Comparison of ENCODE assay signal across 16 cellular contexts in the genomic region with DNA sequence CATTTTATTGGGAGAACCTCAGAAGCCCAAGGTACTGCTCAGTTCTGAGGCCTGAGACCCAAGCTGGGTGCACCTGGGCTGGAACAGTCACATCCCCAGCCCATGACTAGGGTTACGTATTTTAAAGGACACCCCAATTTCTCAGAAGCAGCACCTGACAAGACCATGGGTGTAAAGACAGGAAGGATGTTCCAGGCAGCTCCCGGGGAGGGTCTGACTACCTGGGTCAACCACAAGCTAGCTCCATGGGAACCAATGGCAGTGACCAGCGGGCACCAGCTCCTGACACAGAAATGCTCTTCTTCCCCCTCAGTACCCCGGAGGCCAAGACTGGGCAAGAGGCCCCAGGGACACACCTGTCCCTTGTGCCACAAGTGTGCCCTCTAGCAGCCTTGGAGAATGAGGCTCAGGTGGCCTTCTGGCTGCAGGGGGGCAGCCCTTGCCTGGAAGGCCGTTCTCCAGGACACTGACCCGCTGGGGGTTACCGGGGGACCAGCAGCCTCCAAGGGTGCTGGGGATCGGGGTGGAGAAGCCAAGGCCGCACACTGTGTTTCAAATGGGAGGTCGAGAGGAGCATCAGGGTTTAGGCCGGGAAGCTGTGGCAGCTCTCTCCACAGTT. TPM values are rescaled to one million over a fixed set of nuclear protein-coding genes. Genes with fewer than 3 reads are reported as not detected.
DNase-seq lines count a peak whose midpoint lies in the region; ATAC-seq and TF ChIP-seq lines count a peak whose summit lies in the region.
"Had no signal": no experiment of that assay in that cellular context is flagged by ENCODE, and none has a peak within 500 bp of the region (broad histone marks: within the 10 kb centered on the region; RNA-seq: fewer than 3 reads in every experiment).

No MANE protein-coding gene starts in this region.

- H3K27me3 Mint-ChIP-seq in stimulated activated naive B cell treated with anti-CD40 and anti-IgM and Interleukin-4, amounts not matched to agents 10 μg/mL and 1 μg/mL and 100 μg/mL, for 72 hours = no peaks in the 10 kb centered on the region
- H3K27me3 Mint-ChIP-seq in CD4-positive, alpha-beta memory T cell = no peaks in the 10 kb centered on the region
- H3K27me3 Mint-ChIP-seq: stimulated activated naive CD8-positive, alpha-beta T cell treated with anti-CD3 and anti-CD28 coated beads, Interleukin-15, amount 100 ng/mL, for 72 hours had no signal

- H3K27ac ChIP-seq in RWPE1 = peak overlapping the region; percentile 2
- peak overlapping the region; percentile 6 to 72 for H3K27ac ChIP-seq in coronary artery
- peak overlapping the region; percentile 18 to 19 for H3K27ac ChIP-seq in mucosa of rectum (ENCODE audit: low read depth in 2 of 2, low read length in 2 of 2)
- H3K27ac ChIP-seq in subcutaneous abdominal adipose tissue (ENCODE audit: low read depth, low read length) = peak overlapping the region; percentile 74
- no peak overlapping the region for H3K27ac ChIP-seq in CD4-positive, alpha-beta memory T cell (ENCODE audit: low read depth, low read length)
- H3K27ac ChIP-seq: cardiac muscle cell, WERI-Rb-1 had no signal

- H3K36me3 ChIP-seq in mucosa of rectum (ENCODE audit: control insufficient read depth in 2 of 2, insufficient read depth in 2 of 2, low read length in 2 of 2) = peaks cover 21 to 32% of the 10 kb centered on the region in 2 donors
- peaks cover 0 to 73% (median 46%) of the 10 kb centered on the region in 5 donors for H3K36me3 ChIP-seq in subcutaneous abdominal adipose tissue (ENCODE audit: control insufficient read depth in 5 of 5, insufficient read depth in 5 of 5, low read length in 5 of 5)
- peaks cover 43% of the 10 kb centered on the region for H3K36me3 ChIP-seq in CD4-positive, alpha-beta memory T cell (ENCODE audit: insufficient read depth, low read length)

- TF ChIP-seq CTCF in RWPE1 (conservative IDR thresholded peaks at IDR 0.05; ENCODE audit: low read depth) (no peak), coronary artery (IDR thresholded peaks at IDR 0.05) (no peak)

- H3K27me3 ChIP-seq in mucosa of rectum (ENCODE audit: control insufficient read depth in 2 of 2, insufficient read depth in 2 of 2, low read length in 2 of 2) (no peaks in the 10 kb centered on the region), subcutaneous abdominal adipose tissue (ENCODE audit: control insufficient read depth in 5 of 5, insufficient read depth in 4 of 5, low read length in 5 of 5) (no peaks in the 10 kb centered on the region)
- no peaks in the 10 kb centered on the region for H3K27me3 ChIP-seq in CD4-positive, alpha-beta memory T cell (ENCODE audit: insufficient read depth, low read length)
- H3K27me3 ChIP-seq: BE2C, cardiac muscle cell had no signal

- no peaks in the 10 kb centered on the region for H3K4me1 Mint-ChIP-seq in stimulated activated naive B cell treated with anti-CD40 and anti-IgM and Interleukin-4, amounts not matched to agents 10 μg/mL and 1 μg/mL and 100 μg/mL, for 72 hours
- no peaks in the 10 kb centered on the region for H3K4me1 Mint-ChIP-seq in CD4-positive, alpha-beta memory T cell
- H3K4me1 Mint-ChIP-seq: stimulated activated naive CD8-positive, alpha-beta T cell treated with anti-CD3 and anti-CD28 coated beads, Interleukin-15, amount 100 ng/mL, for 72 hours had no signal

- no peak overlapping the region for H3K9ac ChIP-seq in mucosa of rectum (ENCODE audit: low read depth in 1 of 2, low read length in 2 of 2)
- H3K9ac ChIP-seq in subcutaneous abdominal adipose tissue (ENCODE audit: low read length in 5 of 5) = no peak overlapping the region

- no peak overlapping the region for H3K4me3 Mint-ChIP-seq in stimulated activated naive B cell treated with anti-CD40 and anti-IgM and Interleukin-4, amounts not matched to agents 10 μg/mL and 1 μg/mL and 100 μg/mL, for 72 hours
- no peak overlapping the region for H3K4me3 Mint-ChIP-seq in CD4-positive, alpha-beta memory T cell
- H3K4me3 Mint-ChIP-seq: stimulated activated naive CD8-positive, alpha-beta T cell treated with anti-CD3 and anti-CD28 coated beads, Interleukin-15, amount 100 ng/mL, for 72 hours had no signal

- peaks cover 49 to 59% of the 10 kb centered on the region in 2 donors for H3K36me3 Mint-ChIP-seq in stimulated activated naive B cell treated with anti-CD40 and anti-IgM and Interleukin-4, amounts not matched to agents 10 μg/mL and 1 μg/mL and 100 μg/mL, for 72 hours
- peaks cover 32 to 76% of the 10 kb centered on the region in 2 donors for H3K36me3 Mint-ChIP-seq in CD4-positive, alpha-beta memory T cell
- H3K36me3 Mint-ChIP-seq: activated naive CD4-positive, alpha-beta T cell treated with anti-CD3 and anti-CD28 coated beads, Interleukin-2, amount 50 U/mL, for 72 hours had no signal

- POLR2A ChIA-PET in RWPE1 (lab: Yijun Ruan, JAX; ENCODE audit: low non-redundant PET) = no interaction called here
- POLR2A ChIA-PET in CD4-positive, alpha-beta memory T cell (lab: Charles Lee; ENCODE audit: partially characterized antibody) = no interaction called here

- DNase-seq in RWPE1 (ENCODE audit: low spot score) (no peak), coronary artery (ENCODE audit: low spot score) (peak; percentile 66)
- DNase-seq in stimulated activated naive B cell treated with anti-CD40 and anti-IgM and Interleukin-4, amounts not matched to agents 10 μg/mL and 1 μg/mL and 100 μg/mL, for 72 hours = no peak
- no peak for DNase-seq in CD4-positive, alpha-beta memory T cell
- DNase-seq: BE2C; DMS153; IMR-90; NCI-H82; stimulated activated naive CD8-positive, alpha-beta T cell treated with anti-CD3 and anti-CD28 coated beads, Interleukin-15, amount 100 ng/mL, for 72 hours; WERI-Rb-1 had no signal

- no peak overlapping the region for H3K4me3 ChIP-seq in coronary artery
- no peak overlapping the region for H3K4me3 ChIP-seq in mucosa of rectum (ENCODE audit: low read length in 2 of 2)
- no peak overlapping the region for H3K4me3 ChIP-seq in subcutaneous abdominal adipose tissue (ENCODE audit: low read depth in 1 of 5, low read length in 5 of 5)
- H3K4me3 ChIP-seq in CD4-positive, alpha-beta memory T cell (ENCODE audit: low read length in 2 of 2) = no peak overlapping the region
- H3K4me3 ChIP-seq: cardiac muscle cell had no signal

- CTCF ChIA-PET in RWPE1 (lab: Yijun Ruan, JAX) = no interaction called here
- CTCF ChIA-PET in CD4-positive, alpha-beta memory T cell (lab: Charles Lee; ENCODE audit: partially characterized antibody) = interaction anchor here (0.6 to 1.1 kb wide), 2 partner anchors 17 to 22 kb away, joined by 3 read pairs; no protein-coding TSS in a partner anchor

- H3K9me3 ChIP-seq in mucosa of rectum (ENCODE audit: control insufficient read depth in 2 of 2, low read length in 2 of 2) (no peaks in the 10 kb centered on the region), subcutaneous abdominal adipose tissue (ENCODE audit: control insufficient read depth in 5 of 5, low read length in 5 of 5) (no peaks in the 10 kb centered on the region)
- no peaks in the 10 kb centered on the region for H3K9me3 ChIP-seq in CD4-positive, alpha-beta memory T cell (ENCODE audit: control insufficient read depth in 1 of 2, low read length in 2 of 2)
- H3K9me3 ChIP-seq: BE2C had no signal

- no peak overlapping the region for H3K27ac Mint-ChIP-seq in stimulated activated naive B cell treated with anti-CD40 and anti-IgM and Interleukin-4, amounts not matched to agents 10 μg/mL and 1 μg/mL and 100 μg/mL, for 72 hours
- peak overlapping the region in 1 of 7 donors; percentile 59 for H3K27ac Mint-ChIP-seq in CD4-positive, alpha-beta memory T cell
- H3K27ac Mint-ChIP-seq: activated naive CD4-positive, alpha-beta T cell treated with anti-CD3 and anti-CD28 coated beads, Interleukin-2, amount 50 U/mL, for 72 hours; stimulated activated naive CD8-positive, alpha-beta T cell treated with anti-CD3 and anti-CD28 coated beads, Interleukin-15, amount 100 ng/mL, for 72 hours had no signal

- no peaks in the 10 kb centered on the region for H3K4me1 ChIP-seq in mucosa of rectum (ENCODE audit: control insufficient read depth in 2 of 2, insufficient read depth in 2 of 2, low read length in 2 of 2)
- H3K4me1 ChIP-seq in subcutaneous abdominal adipose tissue (ENCODE audit: control insufficient read depth in 5 of 5, insufficient read depth in 5 of 5, low read length in 5 of 5) = peaks cover 4 to 42% (median 36%) of the 10 kb centered on the region in 5 donors
- H3K4me1 ChIP-seq in CD4-positive, alpha-beta memory T cell (ENCODE audit: insufficient read depth, low read length) = no peaks in the 10 kb centered on the region
- H3K4me1 ChIP-seq: BE2C had no signal

- no peak for ATAC-seq in stimulated activated naive B cell treated with anti-CD40 and anti-IgM and Interleukin-4, amounts not matched to agents 10 μg/mL and 1 μg/mL and 100 μg/mL, for 72 hours (replicated peaks)
- ATAC-seq in HG02970 (IDR thresholded peaks at IDR 0.05; ENCODE audit: low FRiP score, unreplicated experiment) = no peak
- ATAC-seq in HG03378 (IDR thresholded peaks at IDR 0.05; ENCODE audit: unreplicated experiment) = no peak
- ATAC-seq: activated naive CD4-positive, alpha-beta T cell treated with anti-CD3 and anti-CD28 coated beads, Interleukin-2, amount 50 U/mL, for 72 hours; stimulated activated naive CD8-positive, alpha-beta T cell treated with anti-CD3 and anti-CD28 coated beads, Interleukin-15, amount 100 ng/mL, for 72 hours had no signal

- intact Hi-C loops in CD4-positive, alpha-beta memory T cell (cut with micrococcal nuclease) = no loop called here

- H3K9me3 Mint-ChIP-seq in stimulated activated naive B cell treated with anti-CD40 and anti-IgM and Interleukin-4, amounts not matched to agents 10 μg/mL and 1 μg/mL and 100 μg/mL, for 72 hours = no peaks in the 10 kb centered on the region
- H3K9me3 Mint-ChIP-seq in CD4-positive, alpha-beta memory T cell = no peaks in the 10 kb centered on the region
- H3K9me3 Mint-ChIP-seq: activated naive CD4-positive, alpha-beta T cell treated with anti-CD3 and anti-CD28 coated beads, Interleukin-2, amount 50 U/mL, for 72 hours; stimulated activated naive CD8-positive, alpha-beta T cell treated with anti-CD3 and anti-CD28 coated beads, Interleukin-15, amount 100 ng/mL, for 72 hours had no signal

RNA-seq across cellular contexts. Expression of gene IPPK, which starts 52.6 kb away (rescaled TPM):
- total RNA-seq in CD4-positive, alpha-beta memory T cell = 1 to 10 TPM; 7.2 to 7.9 TPM
- polyA plus RNA-seq in CD4-positive, alpha-beta memory T cell = 1 to 10 TPM; 6.3 to 7.5 TPM
